Comparison of ENCODE assay signal across 1 cellular context in genomic region chr1:44819594-44820327, GRCh38.
A peak's percentile ranks its signal among the peaks of the same experiment; 100 is the strongest.
TF ChIP-seq lines count a peak whose summit lies in the region.

No MANE protein-coding gene starts in this region.

TF ChIP-seq in HepG2, 621 proteins besides CTCF, POLR2A, EP300 and RAD21 (continued from another document and continues in another):
- TF ChIP-seq MTERF4 (CRISPR knock-in tag; IDR thresholded peaks at IDR 0.05) (no peak), ZNF546 (CRISPR knock-in tag; conservative IDR thresholded peaks at IDR 0.05) (no peak), KAT8 (CRISPR knock-in tag; IDR thresholded peaks at IDR 0.05) (peak; percentile 69), PHF21A (CRISPR knock-in tag; IDR thresholded peaks at IDR 0.05) (peak; percentile 93), AKAP8 (CRISPR knock-in tag; IDR thresholded peaks at IDR 0.05) (0 out of 2 replicates have a peak, but pooled peaks have one; percentile 79), ZSCAN21 (CRISPR knock-in tag; IDR thresholded peaks at IDR 0.05; ENCODE audit: borderline replicate concordance) (peak; percentile 38; the same call in 1 of the 2 replicates), FOXA1 (IDR thresholded peaks at IDR 0.05) (no peak), FOXA1 (CRISPR knock-in tag; IDR thresholded peaks at IDR 0.05) (no peak), ZNF768 (CRISPR knock-in tag; IDR thresholded peaks at IDR 0.05) (no peak), JUN (CRISPR knock-in tag; IDR thresholded peaks at IDR 0.05) (no peak), TARDBP (CRISPR knock-in tag; IDR thresholded peaks at IDR 0.05) (no peak; the same call in none of the 2 replicates), MNT (IDR thresholded peaks at IDR 0.05) (no peak), NR2F1 (CRISPR knock-in tag; IDR thresholded peaks at IDR 0.05) (peak in 1 of 2 experiments; percentile 46; a peak in 1 of 4 replicates), ZBTB39 (CRISPR knock-in tag; IDR thresholded peaks at IDR 0.05) (no peak), HINFP (CRISPR knock-in tag; IDR thresholded peaks at IDR 0.05; ENCODE audit: low read depth) (0 out of 2 replicates have a peak, but pooled peaks have one; percentile 17), MIER2 (CRISPR knock-in tag; IDR thresholded peaks at IDR 0.05) (peak; percentile 70), ZNF33A (CRISPR knock-in tag; IDR thresholded peaks at IDR 0.05; ENCODE audit: borderline replicate concordance) (no peak), ZNF350 (CRISPR knock-in tag; IDR thresholded peaks at IDR 0.05; ENCODE audit: borderline replicate concordance, low read depth) (peak; percentile 88), POLR2AphosphoS2 (IDR thresholded peaks at IDR 0.05; ENCODE audit: low read depth, low read length) (peak; percentile 97), ZBTB25 (CRISPR knock-in tag; IDR thresholded peaks at IDR 0.05) (peak; percentile 82), KDM1A (CRISPR knock-in tag; IDR thresholded peaks at IDR 0.05) (no peak), JUNB (CRISPR knock-in tag; IDR thresholded peaks at IDR 0.05; ENCODE audit: borderline replicate concordance) (peak; percentile 71), MXI1 (IDR thresholded peaks at IDR 0.05; ENCODE audit: borderline replicate concordance, low read depth, low read length) (peak; percentile 43; the same call in 1 of the 3 replicates), ZNF660 (CRISPR knock-in tag; IDR thresholded peaks at IDR 0.05; ENCODE audit: borderline replicate concordance, low read depth) (no peak), NFE2L2 (IDR thresholded peaks at IDR 0.05; ENCODE audit: low read length) (no peak), ZNF609 (CRISPR knock-in tag; IDR thresholded peaks at IDR 0.05; ENCODE audit: borderline replicate concordance) (peak; percentile 70; the same call in 1 of the 2 replicates), MYPOP (CRISPR knock-in tag; IDR thresholded peaks at IDR 0.05) (peak; percentile 89), ZNF503 (CRISPR knock-in tag; IDR thresholded peaks at IDR 0.05) (peak; percentile 69; the same call in 1 of the 2 replicates), ZNF770 (CRISPR knock-in tag; IDR thresholded peaks at IDR 0.05) (peak; percentile 60), ZNF180 (CRISPR knock-in tag; IDR thresholded peaks at IDR 0.05; ENCODE audit: borderline replicate concordance, low read depth) (no peak), ZHX1 (CRISPR knock-in tag; IDR thresholded peaks at IDR 0.05; ENCODE audit: low read depth) (peak; percentile 51; the same call in 1 of the 2 replicates), ASH2L (IDR thresholded peaks at IDR 0.05; ENCODE audit: insufficient read length, low read depth, low read length) (peak; percentile 42), MBD4 (IDR thresholded peaks at IDR 0.05; ENCODE audit: borderline replicate concordance, low read length) (no peak; the same call in 1 of the 2 replicates), ZNF615 (CRISPR knock-in tag; IDR thresholded peaks at IDR 0.05; ENCODE audit: borderline replicate concordance) (peak; percentile 60; the same call in 1 of the 2 replicates), SOX5 (CRISPR knock-in tag; IDR thresholded peaks at IDR 0.05; ENCODE audit: borderline replicate concordance) (peak; percentile 54; the same call in 1 of the 2 replicates), ZNF724P (CRISPR knock-in tag; IDR thresholded peaks at IDR 0.05; ENCODE audit: borderline replicate concordance) (peak; percentile 55; the same call in 1 of the 2 replicates), PPARG (CRISPR knock-in tag; conservative IDR thresholded peaks at IDR 0.05) (peak; percentile 65; the same call in 1 of the 2 replicates), SALL2 (CRISPR knock-in tag; IDR thresholded peaks at IDR 0.05) (no peak; the same call in 1 of the 2 replicates), SRF (IDR thresholded peaks at IDR 0.05; ENCODE audit: low read depth, low read length) (no peak; the same call in 1 of the 2 replicates), HNRNPH1 (optimal IDR thresholded peaks at IDR 0.05; ENCODE audit: low read depth, low read length) (no peak)
